ENCODE assay signal across 10 cellular contexts in the genomic region with DNA sequence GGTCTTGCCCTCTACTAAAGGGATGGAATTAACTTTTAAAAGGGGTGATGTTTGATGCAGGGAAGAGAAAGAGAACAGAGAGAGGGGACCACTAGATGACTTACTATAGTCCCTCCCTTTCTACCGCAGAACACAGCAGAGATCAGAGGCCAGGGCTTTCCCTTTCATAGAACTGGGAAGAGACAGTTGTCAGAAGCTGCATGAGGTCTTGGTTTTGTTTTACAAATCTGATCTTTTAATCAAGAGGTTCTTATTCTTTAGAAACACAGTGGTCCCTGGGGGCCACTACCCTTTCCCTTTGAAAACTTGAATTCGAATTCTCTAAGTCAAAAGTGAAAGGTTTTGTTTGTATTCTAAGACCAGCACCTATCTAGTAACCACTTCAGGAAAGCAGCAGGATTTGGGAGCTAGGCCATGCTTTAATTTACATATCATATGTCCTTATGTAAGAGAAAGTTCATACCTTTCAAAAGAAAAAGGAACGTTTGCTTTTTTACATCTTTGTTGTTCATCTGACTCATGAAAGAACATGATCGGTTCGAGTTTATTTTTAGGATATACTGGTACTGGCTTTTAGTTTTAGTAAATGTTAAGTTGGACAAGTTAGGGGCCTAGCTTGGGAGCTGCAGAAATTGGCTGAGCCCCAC. TPM values are rescaled to one million over a fixed set of nuclear protein-coding genes. Genes with fewer than 3 reads are reported as not detected.
DNase-seq lines count a peak whose midpoint lies in the region; ATAC-seq and TF ChIP-seq lines count a peak whose summit lies in the region.
"Had no signal": no experiment of that assay in that cellular context is flagged by ENCODE, and none has a peak within 500 bp of the region (broad histone marks: within the 10 kb centered on the region; RNA-seq: fewer than 3 reads in every experiment).

No MANE protein-coding gene starts in this region.

- no peak overlapping the region for H3K56ac ChIP-seq in IMR-90 (ENCODE audit: extremely low read depth, insufficient read depth, low read length)

- no TSS peak for BruUV-seq in IMR-90 (replicated peaks; lab: Mats Ljungman, UMichigan)

- TF ChIP-seq POLR2A in IMR-90 (IDR thresholded peaks at IDR 0.05; ENCODE audit: low read depth, low read length), result no peak

- POLR2A ChIA-PET in CD4-positive, alpha-beta T cell (lab: Charles Lee), result interaction anchor here (0.8 to 3.0 kb wide), 4 partner anchors 14 to 470 kb away, joined by 3 to 24 read pairs (median 4); no protein-coding TSS in a partner anchor
- POLR2A ChIA-PET in IMR-90 (lab: Charles Lee; ENCODE audit: unreplicated experiment), result no interaction called here

- no peak overlapping the region for H3K9ac ChIP-seq in IMR-90 (ENCODE audit: low read depth, low read length)
- peak overlapping the region in 1 of 2 donors; percentile 38 for H3K9ac ChIP-seq in colonic mucosa (ENCODE audit: low read depth in 2 of 2, low read length in 2 of 2)

- ATAC-seq in CD4-positive, alpha-beta T cell (ENCODE audit: poor library complexity), result peak; percentile 29
- ATAC-seq in IMR-90 (ENCODE audit: low read depth) (no peak), HG03025 (IDR thresholded peaks at IDR 0.05; ENCODE audit: low FRiP score, unreplicated experiment) (no peak)

- no peak overlapping the region for H2BK120ac ChIP-seq in IMR-90 (ENCODE audit: low read depth, low read length)

- no peak overlapping the region for H3K27ac ChIP-seq in CD4-positive, alpha-beta T cell (ENCODE audit: low read depth, low read length)
- H3K27ac ChIP-seq in IMR-90 (ENCODE audit: insufficient read depth, low read length) (no peak overlapping the region), colonic mucosa (peak overlapping the region; percentile 45)

- H2AK5ac ChIP-seq in IMR-90 (ENCODE audit: low read depth, low read length), result no peak overlapping the region

- H2BK5ac ChIP-seq in IMR-90 (ENCODE audit: low read depth, low read length, poor library complexity, severe bottlenecking), result no peak overlapping the region

- peak overlapping the region; percentile 68 for H3K4me2 ChIP-seq in IMR-90 (ENCODE audit: low read depth, low read length)

- peaks cover 13% of the 10 kb centered on the region for H3K9me1 ChIP-seq in IMR-90 (ENCODE audit: insufficient read depth, low read length)

- H3K4me3 ChIP-seq in IMR-90 (ENCODE audit: insufficient read depth, low read depth, low read length) (no peak overlapping the region), colonic mucosa (no peak overlapping the region)

- TF ChIP-seq RAD21 in IMR-90 (IDR thresholded peaks at IDR 0.05; ENCODE audit: low read length), result no peak

- H3K4me1 Mint-ChIP-seq in CD4-positive, alpha-beta T cell (ENCODE audit: low read depth), result peaks cover 66% of the 10 kb centered on the region
- peaks cover 74% of the 10 kb centered on the region for H3K4me1 Mint-ChIP-seq in nephron progenitor cell

- H3K27me3 Mint-ChIP-seq in CD4-positive, alpha-beta T cell, result no peaks in the 10 kb centered on the region
- H3K27me3 Mint-ChIP-seq in nephron progenitor cell (ENCODE audit: low read depth, poor library complexity), result no peaks in the 10 kb centered on the region

- CTCF ChIA-PET in CD4-positive, alpha-beta T cell (lab: Charles Lee), result interaction anchor here (0.9 to 3.6 kb wide), 5 partner anchors 10 to 470 kb away, joined by 3 to 14 read pairs (median 6); no protein-coding TSS in a partner anchor
- CTCF ChIA-PET in IMR-90 (lab: Yijun Ruan, JAX), result interaction anchor here (1.0 to 1.7 kb wide), 3 partner anchors 18 to 470 kb away, joined by 3 to 8 read pairs (median 4); no protein-coding TSS in a partner anchor

- peaks cover 51% of the 10 kb centered on the region for H3K36me3 Mint-ChIP-seq in CD4-positive, alpha-beta T cell (ENCODE audit: low read depth)
- peaks cover 4% of the 10 kb centered on the region for H3K36me3 Mint-ChIP-seq in nephron progenitor cell (ENCODE audit: low read depth)

- H3K27ac Mint-ChIP-seq in CD4-positive, alpha-beta T cell, result peak overlapping the region; percentile 83
- no peak overlapping the region for H3K27ac Mint-ChIP-seq in nephron progenitor cell

- peaks cover 29 to 80% of the 10 kb centered on the region in 2 experiments for H3K79me1 ChIP-seq in IMR-90 (ENCODE audit: low read depth in 1 of 2, low read length in 2 of 2)

- no peaks in the 10 kb centered on the region for H3K9me3 Mint-ChIP-seq in CD4-positive, alpha-beta T cell
- H3K9me3 Mint-ChIP-seq in nephron progenitor cell, result no peaks in the 10 kb centered on the region

- H4K5ac ChIP-seq in IMR-90 (ENCODE audit: low read depth, low read length), result no peak overlapping the region

- dilution Hi-C loops in IMR-90 (cut with HindIII; ENCODE audit: low sequenced_read_pairs, unreplicated experiment), result no loop called here

- H4K8ac ChIP-seq in IMR-90 (ENCODE audit: low read depth in 2 of 2, low read length in 2 of 2), result no peak overlapping the region

- peak overlapping the region; percentile 71 for H3K4me3 Mint-ChIP-seq in CD4-positive, alpha-beta T cell
- H3K4me3 Mint-ChIP-seq in nephron progenitor cell, result peak overlapping the region; percentile 15

- 0 out of 2 replicates have a peak overlapping the region, but pooled peaks have one; percentile 57 for H3K23ac ChIP-seq in IMR-90 (ENCODE audit: low read depth, low read length)

- H3K36me3 ChIP-seq in IMR-90 (ENCODE audit: control insufficient read depth, insufficient read depth, low read length) (peaks cover 2% of the 10 kb centered on the region), colonic mucosa (no peaks in the 10 kb centered on the region)

- no CpG with 5 or more reads among the region's 5 CpGs for WGBS in IMR-90 (ENCODE audit: extremely low coverage in 2 of 2, insufficient read length in 1 of 2), 2 experiments

- H3K14ac ChIP-seq in IMR-90 (replicated peaks; ENCODE audit: low read depth, low read length), result no peak overlapping the region; the same call in 1 of the 2 replicates

- DNase-seq in CD4-positive, alpha-beta T cell, result no peak
- DNase-seq in IMR-90 (peak; percentile 54), colonic mucosa (no peak), nephron progenitor cell (no peak), SK-N-DZ (ENCODE audit: low spot score) (no peak), NCI-H446 treated with DMSO at 0.1 percent for 48 hours (lab: John Stamatoyannopoulos, UW) (no peak), cerebellar nuclear complex (lab: John Stamatoyannopoulos, UW) (no peak)
- DNase-seq: midbrain, NCI-H1417 treated with DMSO at 0.1 percent for 48 hours had no signal

- no peak overlapping the region for H2AFZ ChIP-seq in IMR-90 (replicated peaks; ENCODE audit: low read length, poor library complexity)

- H3K27me3 ChIP-seq in CD4-positive, alpha-beta T cell (ENCODE audit: control insufficient read depth, insufficient read depth, low read length), result no peaks in the 10 kb centered on the region
- H3K27me3 ChIP-seq in IMR-90 (ENCODE audit: control insufficient read depth, insufficient read depth, low read length), result no peaks in the 10 kb centered on the region
- no peaks in the 10 kb centered on the region for H3K27me3 ChIP-seq in colonic mucosa

- no peak for TF ChIP-seq CTCF in CD4-positive, alpha-beta T cell (IDR thresholded peaks at IDR 0.05)
- no peak for TF ChIP-seq CTCF in IMR-90 (conservative IDR thresholded peaks at IDR 0.05; ENCODE audit: low read depth, low read length)
- TF ChIP-seq CTCF in colonic mucosa (IDR thresholded peaks at IDR 0.05), result no peak
- TF ChIP-seq CTCF in nephron progenitor cell (IDR thresholded peaks at IDR 0.05), result no peak

- H3K4me1 ChIP-seq in IMR-90 (ENCODE audit: control insufficient read depth, insufficient read depth, low read length), result peaks cover 18% of the 10 kb centered on the region
- peaks cover 3% of the 10 kb centered on the region for H3K4me1 ChIP-seq in colonic mucosa

- no peak overlapping the region for H2BK20ac ChIP-seq in IMR-90 (ENCODE audit: low read depth, low read length)

- H3K18ac ChIP-seq in IMR-90 (ENCODE audit: low read depth, low read length), result 0 out of 2 replicates have a peak overlapping the region, but pooled peaks have one; percentile 12

- no peak overlapping the region for H3K4ac ChIP-seq in IMR-90 (ENCODE audit: low read depth, low read length)

- no peaks in the 10 kb centered on the region for H3K9me3 ChIP-seq in CD4-positive, alpha-beta T cell (ENCODE audit: control insufficient read depth, low read length)
- H3K9me3 ChIP-seq in IMR-90 (ENCODE audit: control insufficient read depth, insufficient read depth, low read length), result no peaks in the 10 kb centered on the region
- H3K9me3 ChIP-seq in colonic mucosa, result no peaks in the 10 kb centered on the region

- in situ Hi-C loops in IMR-90 (cut with MboI; ENCODE audit: low sequenced_read_pairs), result loop anchor here (5.0 to 25.0 kb wide), 3 partner anchors 471 to 1013 kb away; no protein-coding TSS in a partner anchor

- no peak overlapping the region for H4K91ac ChIP-seq in IMR-90 (ENCODE audit: insufficient read depth, low read depth, low read length)

- H2BK15ac ChIP-seq in IMR-90 (ENCODE audit: low read depth, low read length), result no peak overlapping the region

- H2AK9ac ChIP-seq in IMR-90 (replicated peaks; ENCODE audit: low read depth, low read length, poor library complexity), result no peak overlapping the region

- intact Hi-C loops in CD4-positive, alpha-beta T cell (cut with DNase I, micrococcal nuclease), result no loop called here
- intact Hi-C loops in IMR-90 (cut with micrococcal nuclease), result loop anchor here (5.0 to 10.0 kb wide), 2 partner anchors 593 to 1011 kb away; partner anchors contain the start of gene ERC1
- intact Hi-C loops in colonic mucosa (cut with DNase I), result loop anchor here (10.0 kb wide), 1 partner anchor 303 kb away; no protein-coding TSS in a partner anchor

- peaks cover 58% of the 10 kb centered on the region for H4K20me1 ChIP-seq in IMR-90 (ENCODE audit: insufficient read depth, low read length)

RNA-seq across cellular contexts. Expression of gene FBXL14, which starts 6.3 kb away (rescaled TPM):
- total RNA-seq in CD4-positive, alpha-beta T cell, result 10 to 100 TPM; 32.3 to 33.6 TPM
- 4.7 TPM in 2 replicates for total RNA-seq in IMR-90 (2012; rRNA removed)
- polyA plus RNA-seq in IMR-90 (2012; rRNA removed), result 7.3 and 8.8 TPM in 2 replicates
- 2.2 and 9.6 TPM in 2 replicates for polyA plus RNA-seq in IMR-90 (2012; cell fraction: cytosol; rRNA removed)
- polyA plus RNA-seq in IMR-90 (2012; cell fraction: nucleus; rRNA removed; ENCODE audit: low replicate concordance), result 2.8 and 5.8 TPM in 2 replicates
- 10 to 100 TPM; 32.3 to 37.4 TPM for total RNA-seq in colonic mucosa
- polyA plus RNA-seq in SK-N-DZ (2014; cell fraction: cytosol; rRNA removed), result 12.5 and 15.9 TPM in 2 replicates
- polyA plus RNA-seq in SK-N-DZ (2014; cell fraction: nucleus; rRNA removed), result 7.8 and 8.2 TPM in 2 replicates

RNA-seq across cellular contexts. Expression of gene WNT5B, which starts 41.0 kb away (rescaled TPM):
- total RNA-seq in CD4-positive, alpha-beta T cell, result not detected
- total RNA-seq in IMR-90 (2012; rRNA removed) (96.1 and 102 TPM in 2 replicates), colonic mucosa (1 to 10 TPM; 1.5 to 5.9 TPM)
- polyA plus RNA-seq in IMR-90 (2012; rRNA removed), result 83.7 and 98.8 TPM in 2 replicates
- 77.8 and 101 TPM in 2 replicates for polyA plus RNA-seq in IMR-90 (2012; cell fraction: cytosol; rRNA removed)
- polyA plus RNA-seq in IMR-90 (2012; cell fraction: nucleus; rRNA removed; ENCODE audit: low replicate concordance), result 49.1 and 91.4 TPM in 2 replicates
- 3.0 and 3.9 TPM in 2 replicates for polyA plus RNA-seq in SK-N-DZ (2014; cell fraction: cytosol; rRNA removed)
- 2.4 and 7.0 TPM in 2 replicates for polyA plus RNA-seq in SK-N-DZ (2014; cell fraction: nucleus; rRNA removed)

Comparison
In these comparisons a context has a peak if more than half of its experiments do, and no peak if none do; other contexts are left out.
1. RNA of gene WNT5B, which starts 41.0 kb away (total RNA-seq): 96.1 to 102 TPM in IMR-90; 1.5 to 5.9 TPM in colonic mucosa and not detected in CD4-positive, alpha-beta T cell; every median in the first group is over 10 times any median in the second.
2. intact Hi-C loops: an anchor here in IMR-90 (5.0 to 10.0 kb wide) and colonic mucosa (10.0 kb wide); none called in CD4-positive, alpha-beta T cell.